In genomic region chr11:44858796-44859527, GRCh38 we compare ENCODE assay signal across 1 cellular context.
A peak's percentile ranks its signal among the peaks of the same experiment; 100 is the strongest.
TF ChIP-seq lines count a peak whose summit lies in the region.

No MANE protein-coding gene starts in this region.

TF ChIP-seq in H1, 55 proteins besides CTCF, POLR2A, EP300 and RAD21:
- TF ChIP-seq SP1 (IDR thresholded peaks at IDR 0.05; ENCODE audit: low read depth, low read length) = peak; percentile 80; the same call in 1 of the 2 replicates
- peak; percentile 93 for TF ChIP-seq TEAD4 (IDR thresholded peaks at IDR 0.05; ENCODE audit: low read depth, low read length)
- TF ChIP-seq YY1 (IDR thresholded peaks at IDR 0.05; ENCODE audit: low read depth, low read length) = peak; percentile 51; the same call in 1 of the 2 replicates
- TF ChIP-seq RNF2 (IDR thresholded peaks at IDR 0.05; ENCODE audit: borderline replicate concordance, low read depth, low read length, missing control alignments, poor library complexity, severe bottlenecking) = no peak
- TF ChIP-seq BACH1 (IDR thresholded peaks at IDR 0.05; ENCODE audit: low read length) = peak; percentile 91
- no peak for TF ChIP-seq KDM5A (IDR thresholded peaks at IDR 0.05; ENCODE audit: low read length)
- TF ChIP-seq BCL11A (IDR thresholded peaks at IDR 0.05; ENCODE audit: low read depth in 2 of 2, low read length in 2 of 2) = no peak
